Comparison of ENCODE assay signal across 15 cellular contexts in the genomic region with DNA sequence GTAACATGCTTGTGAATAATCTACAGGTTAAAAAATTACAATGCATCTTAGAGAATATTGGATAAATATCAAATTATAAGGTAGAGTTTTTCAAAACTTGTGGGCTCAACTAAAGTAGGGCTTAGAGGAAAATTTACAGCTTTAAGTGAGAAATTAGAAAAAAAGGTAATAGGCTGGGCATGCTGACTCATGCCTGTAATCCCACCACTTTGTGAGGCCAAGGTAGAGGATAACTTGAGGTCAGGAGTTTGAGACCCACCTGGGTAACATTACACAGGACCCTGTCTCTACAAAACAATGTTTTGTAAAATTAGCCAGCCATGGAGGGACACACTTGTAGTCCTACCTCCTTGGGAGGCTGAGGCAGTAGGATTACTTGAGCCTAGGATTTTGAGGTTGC.
"Had no signal": no experiment of that assay in that cellular context is flagged by ENCODE, and none has a peak within 500 bp of the region (broad histone marks: within the 10 kb centered on the region; RNA-seq: fewer than 3 reads in every experiment).

No MANE protein-coding gene starts in this region.

- H3K4me3 Mint-ChIP-seq: endodermal cell, neural crest cell had no signal

- DNase-seq: activated CD4-positive, alpha-beta T cell treated with anti-CD3 and anti-CD28 coated beads, Interleukin-2, amount 50 U/mL, for 1 hour; activated effector memory CD4-positive, alpha-beta T cell treated with anti-CD3 and anti-CD28 coated beads, Interleukin-2, amount 50 U/mL, for 16 hours; activated T-cell treated with anti-CD3 and anti-CD28 coated beads for 4 hours; endodermal cell; head of caudate nucleus; immature natural killer cell; stomach; T-helper 1 cell; testis; upper lobe of left lung had no signal

- FAIRE-seq: frontal cortex had no signal

- H3K36me3 ChIP-seq: cardiac muscle cell, prostate gland, stomach, upper lobe of left lung had no signal

- H3K4me3 ChIP-seq: cardiac muscle cell, prostate gland, stomach, testis, upper lobe of left lung had no signal

- H3K9me3 ChIP-seq: prostate gland, stomach, testis, upper lobe of left lung had no signal

- ATAC-seq: sciatic nerve had no signal

- H3K4me1 ChIP-seq: prostate gland, testis had no signal

- H3K27ac Mint-ChIP-seq: endodermal cell had no signal

- H3K27me3 ChIP-seq: cardiac muscle cell, testis, upper lobe of left lung had no signal

- H3K27ac ChIP-seq: cardiac muscle cell, prostate gland, stomach, testis, upper lobe of left lung had no signal
